In genomic region chr21:44337941-44338895, GRCh38 we compare ENCODE assay signal across 8 cellular contexts. TPM values are rescaled to one million over a fixed set of nuclear protein-coding genes. Genes with fewer than 3 reads are reported as not detected.
DNase-seq lines count a peak whose midpoint lies in the region; ATAC-seq, FAIRE-seq and TF ChIP-seq lines count a peak whose summit lies in the region.

No MANE protein-coding gene starts in this region.

- CTCF ChIA-PET in SK-N-SH (lab: Yijun Ruan, JAX) = interaction anchor here (0.7 to 2.5 kb wide), 12 partner anchors 9 to 455 kb away, joined by 3 to 12 read pairs (median 5); no protein-coding TSS in a partner anchor

- TF ChIP-seq POLR2A in spleen (IDR thresholded peaks at IDR 0.05) = no peak

- peak; percentile 53 for DNase-seq in DMS79 treated with DMSO at 0.1 percent for 48 hours (lab: John Stamatoyannopoulos, UW)
- DNase-seq in Karpas-422 = peak; percentile 50
- DNase-seq in SK-N-SH = peak; percentile 90
- peak; percentile 92 for DNase-seq in coronary artery (ENCODE audit: low spot score)
- DNase-seq in kidney = peak; percentile 93
- peak; percentile 93 for DNase-seq in spleen
- no peak for DNase-seq in activated gamma-delta T cell treated with Interleukin-2 at 50 U/mL for 16 hours

- TF ChIP-seq CTCF in SK-N-SH (IDR thresholded peaks at IDR 0.05) (peak; percentile 41), coronary artery (IDR thresholded peaks at IDR 0.05) (no peak), kidney (IDR thresholded peaks at IDR 0.05; ENCODE audit: borderline replicate concordance, extremely low read depth, insufficient read depth) (peak; percentile 36), spleen (IDR thresholded peaks at IDR 0.05 in 8 of 11, conservative IDR thresholded peaks at IDR 0.05 in 3 of 11) (peak in 5 of 11 experiments; percentile 15 to 31 (median 21))

- no peaks in the 10 kb centered on the region for H3K9me2 ChIP-seq in Karpas-422 (replicated peaks; ENCODE audit: insufficient read depth, low read length)
- H3K9me2 ChIP-seq in SK-N-SH = no peaks in the 10 kb centered on the region

- no peaks in the 10 kb centered on the region for H3K79me2 ChIP-seq in Karpas-422 (ENCODE audit: low read length)
- H3K79me2 ChIP-seq in SK-N-SH (ENCODE audit: insufficient read depth) = no peaks in the 10 kb centered on the region

- H3K27me3 ChIP-seq in Karpas-422 (ENCODE audit: low read length) (no peaks in the 10 kb centered on the region), SK-N-SH (ENCODE audit: insufficient read depth) (no peaks in the 10 kb centered on the region), spleen (replicated peaks in 1 of 7) (no peaks in the 10 kb centered on the region)

- H3K27ac ChIP-seq in Karpas-422 (ENCODE audit: low read length) (no peak overlapping the region), SK-N-SH (ENCODE audit: low read depth in 2 of 2, low read length in 1 of 2) (peak overlapping the region; percentile 47 to 75; a peak in 3 of 4 replicates), coronary artery (peak overlapping the region; percentile 84 to 99), kidney (ENCODE audit: low read depth in 2 of 2, low read length in 2 of 2) (peak overlapping the region; percentile 57 to 76), spleen (peak overlapping the region; percentile 16 to 98 (median 94))

- H3K4me3 ChIP-seq in Karpas-422 (ENCODE audit: low read length) = peak overlapping the region; percentile 53; the same call in 1 of the 2 replicates
- peak overlapping the region; percentile 53 to 61 for H3K4me3 ChIP-seq in SK-N-SH (ENCODE audit: low read depth in 2 of 2, low read length in 1 of 2)
- peak overlapping the region; percentile 73 for H3K4me3 ChIP-seq in coronary artery
- peak overlapping the region in 1 of 2 donors; percentile 57 for H3K4me3 ChIP-seq in kidney (ENCODE audit: low read length in 2 of 2)
- peak overlapping the region in 5 of 8 donors; percentile 29 to 76 (median 63) for H3K4me3 ChIP-seq in spleen

- H3F3A ChIP-seq in SK-N-SH (replicated peaks; ENCODE audit: insufficient read depth) = peaks cover 23% of the 10 kb centered on the region

- H2AFZ ChIP-seq in Karpas-422 (ENCODE audit: low read length) = no peak overlapping the region
- H2AFZ ChIP-seq in SK-N-SH (ENCODE audit: low read depth) = no peak overlapping the region

- no peaks in the 10 kb centered on the region for H3K36me3 ChIP-seq in Karpas-422 (ENCODE audit: insufficient read depth, low read length)
- peaks cover 0 to 12% of the 10 kb centered on the region in 2 experiments for H3K36me3 ChIP-seq in SK-N-SH (replicated peaks in 1 of 2; ENCODE audit: control insufficient read depth in 1 of 2, insufficient read depth in 2 of 2, low read length in 1 of 2)
- peaks cover 2 to 8% of the 10 kb centered on the region in 2 donors for H3K36me3 ChIP-seq in kidney (ENCODE audit: control insufficient read depth in 1 of 2, insufficient read depth in 2 of 2, low read length in 2 of 2)
- peaks cover 0 to 36% (median 10%) of the 10 kb centered on the region in 6 donors for H3K36me3 ChIP-seq in spleen

- H3K4me1 ChIP-seq in Karpas-422 (ENCODE audit: low read length) (peaks cover 24% of the 10 kb centered on the region), SK-N-SH (ENCODE audit: control insufficient read depth in 1 of 2, insufficient read depth in 2 of 2, low read depth in 1 of 2, low read length in 1 of 2) (peaks cover 6 to 10% of the 10 kb centered on the region in 2 experiments; a peak in 2 of 4 replicates), kidney (ENCODE audit: control insufficient read depth in 1 of 2, insufficient read depth in 1 of 2, low read depth in 1 of 2, low read length in 2 of 2) (peaks cover 5 to 6% of the 10 kb centered on the region in 2 donors), spleen (peaks cover 9 to 31% (median 18%) of the 10 kb centered on the region in 6 donors)

- H4K20me1 ChIP-seq in Karpas-422 (ENCODE audit: insufficient read depth, low read depth, low read length) (peaks cover 3% of the 10 kb centered on the region; the same call in 1 of the 2 replicates), SK-N-SH (ENCODE audit: insufficient read depth) (no peaks in the 10 kb centered on the region)

- H3K4me2 ChIP-seq in Karpas-422 (ENCODE audit: low read depth, low read length, poor library complexity, severe bottlenecking) (peak overlapping the region; percentile 58), SK-N-SH (peak overlapping the region; percentile 93)

- peak; percentile 43 for TF ChIP-seq RAD21 in SK-N-SH (IDR thresholded peaks at IDR 0.05; ENCODE audit: low read length)

- no peak for TF ChIP-seq EP300 in SK-N-SH (IDR thresholded peaks at IDR 0.05; ENCODE audit: borderline replicate concordance in 1 of 2, low read depth in 1 of 2, low read length in 1 of 2)

- POLR2A ChIA-PET in SK-N-SH (lab: Yijun Ruan, JAX) = interaction anchor here (0.7 to 1.3 kb wide), 8 partner anchors 8 to 118 kb away, joined by 3 to 5 read pairs (median 4); partner anchors contain the start of gene LRRC3

- H3K9ac ChIP-seq in Karpas-422 (ENCODE audit: low read length) (no peak overlapping the region), SK-N-SH (peak overlapping the region; percentile 36; the same call in 1 of the 2 replicates), kidney (ENCODE audit: low read length in 2 of 2) (peak overlapping the region in 1 of 2 donors; percentile 65)

- H3K9me3 ChIP-seq in Karpas-422 (ENCODE audit: low read length) = no peaks in the 10 kb centered on the region
- no peaks in the 10 kb centered on the region for H3K9me3 ChIP-seq in SK-N-SH
- H3K9me3 ChIP-seq in kidney (ENCODE audit: control insufficient read depth in 1 of 2, low read length in 2 of 2) = no peaks in the 10 kb centered on the region
- H3K9me3 ChIP-seq in spleen = no peaks in the 10 kb centered on the region

- FAIRE-seq in kidney (lab: Jason Lieb, UNC) = no peak

- intact Hi-C loops in kidney (cut with DNase I) = no loop called here
- intact Hi-C loops in spleen (cut with DNase I; ENCODE audit: low total_unique reads) = loop anchor here (10.0 kb wide), 1 partner anchor 97 kb away; no protein-coding TSS in a partner anchor

- ATAC-seq in GM21529 (IDR thresholded peaks at IDR 0.05; ENCODE audit: unreplicated experiment) = no peak

- WGBS in SK-N-SH (ENCODE audit: low lambda C conversion rate) = 46% methylated on average over 5 of the region's 47 CpGs
- WGBS in spleen, 5 donors = 14 to 34% (median 26%) methylated on average over 16 to 43 of the region's 47 CpGs

TF ChIP-seq in SK-N-SH, 30 proteins besides CTCF, POLR2A, EP300 and RAD21:
- TF ChIP-seq MAX (IDR thresholded peaks at IDR 0.05; ENCODE audit: low read depth) = no peak
- no peak for TF ChIP-seq USF1 (IDR thresholded peaks at IDR 0.05; ENCODE audit: borderline replicate concordance, low read depth)
- peak; percentile 39; the same call in 1 of the 2 replicates for TF ChIP-seq SMC3 (IDR thresholded peaks at IDR 0.05; ENCODE audit: low read depth, low read length)
- TF ChIP-seq POLR2AphosphoS5 (IDR thresholded peaks at IDR 0.05; ENCODE audit: low read depth, low read length) = no peak
- no peak for TF ChIP-seq NFIC (IDR thresholded peaks at IDR 0.05; ENCODE audit: borderline replicate concordance)
- TF ChIP-seq MEF2A (IDR thresholded peaks at IDR 0.05; ENCODE audit: borderline replicate concordance, low read depth) = no peak

RNA-seq across cellular contexts. Expression of gene CFAP410, which starts 1.0 kb away (rescaled TPM):
- total RNA-seq in Karpas-422 (2014; rRNA removed; shearing (Covaris generic); ENCODE audit: low replicate concordance) = 7.9 and 12.8 TPM in 2 replicates
- polyA plus RNA-seq in SK-N-SH (2012; rRNA removed) (18.0 and 19.2 TPM in 2 replicates), kidney (ENCODE audit: insufficient read depth, low read depth, low replicate concordance) (45.3 TPM), spleen (10 to 100 TPM; 41.5 to 79.8 (median 70.9) TPM)
- polyA plus RNA-seq in SK-N-SH (2012; cell fraction: cytosol; rRNA removed) = 5.8 and 11.3 TPM in 2 replicates
- polyA plus RNA-seq in SK-N-SH (2012; cell fraction: nucleus; rRNA removed) = 61.8 and 97.0 TPM in 2 replicates
- total RNA-seq in kidney (23.3 TPM), spleen (10 to 100 TPM; 26.2 to 34.3 (median 32.3) TPM)

RNA-seq across cellular contexts. Expression of gene TRPM2, which starts 15.2 kb away (rescaled TPM):
- total RNA-seq in Karpas-422 (2014; rRNA removed; shearing (Covaris generic); ENCODE audit: low replicate concordance) = 0.90 TPM in 1 of 2 replicates, not detected in the other
- polyA plus RNA-seq in SK-N-SH (2012; rRNA removed) = not detected in 2 replicates
- polyA plus RNA-seq in SK-N-SH (2012; cell fraction: cytosol; rRNA removed) = not detected in 2 replicates
- 0.02 TPM in 1 of 2 replicates, not detected in the other for polyA plus RNA-seq in SK-N-SH (2012; cell fraction: nucleus; rRNA removed)
- 11.5 TPM for total RNA-seq in kidney
- polyA plus RNA-seq in kidney (ENCODE audit: insufficient read depth, low read depth, low replicate concordance) = 2.0 TPM
- total RNA-seq in spleen = 10 to 100 TPM; 10.4 to 35.3 (median 22.0) TPM
- 10 to 100 TPM; 20.5 to 44.1 (median 28.4) TPM for polyA plus RNA-seq in spleen

RNA-seq across cellular contexts. Expression of gene PFKL, which starts 38.4 kb away (rescaled TPM):
- total RNA-seq in Karpas-422 (2014; rRNA removed; shearing (Covaris generic); ENCODE audit: low replicate concordance) = 68.8 and 150 TPM in 2 replicates
- 107 and 118 TPM in 2 replicates for polyA plus RNA-seq in SK-N-SH (2012; rRNA removed)
- 39.2 and 63.5 TPM in 2 replicates for polyA plus RNA-seq in SK-N-SH (2012; cell fraction: cytosol; rRNA removed)
- polyA plus RNA-seq in SK-N-SH (2012; cell fraction: nucleus; rRNA removed) = 260 and 292 TPM in 2 replicates
- total RNA-seq in kidney = 197 TPM
- polyA plus RNA-seq in kidney (ENCODE audit: insufficient read depth, low read depth, low replicate concordance) = 155 TPM
- total RNA-seq in spleen = 100 to 1,000 TPM in 5 of 7 donors, 10 to 100 TPM in 2; 88.1 to 145 (median 126) TPM
- 100 to 1,000 TPM in 1 of 3 donors, 10 to 100 TPM in 2; 65.9 to 113 (median 84.4) TPM for polyA plus RNA-seq in spleen

RNA-seq across cellular contexts. Expression of gene AIRE, which starts 52.5 kb away (rescaled TPM):
- total RNA-seq in Karpas-422 (2014; rRNA removed; shearing (Covaris generic); ENCODE audit: low replicate concordance) = not detected in 2 replicates
- polyA plus RNA-seq in SK-N-SH (2012; rRNA removed) = not detected in 2 replicates
- not detected in 2 replicates for polyA plus RNA-seq in SK-N-SH (2012; cell fraction: cytosol; rRNA removed)
- polyA plus RNA-seq in SK-N-SH (2012; cell fraction: nucleus; rRNA removed) = 0.04 and 0.07 TPM in 2 replicates
- 0.25 TPM for total RNA-seq in kidney
- polyA plus RNA-seq in kidney (ENCODE audit: insufficient read depth, low read depth, low replicate concordance) = 0.09 TPM
- total RNA-seq in spleen = under 1 TPM in 2 of 7 donors, not detected in 5; 0.10 to 0.16 TPM
- under 1 TPM in 2 of 3 donors, not detected in 1; 0.08 to 0.11 TPM for polyA plus RNA-seq in spleen
